ENCODE assay signal across 1 cellular context in the genomic region with DNA sequence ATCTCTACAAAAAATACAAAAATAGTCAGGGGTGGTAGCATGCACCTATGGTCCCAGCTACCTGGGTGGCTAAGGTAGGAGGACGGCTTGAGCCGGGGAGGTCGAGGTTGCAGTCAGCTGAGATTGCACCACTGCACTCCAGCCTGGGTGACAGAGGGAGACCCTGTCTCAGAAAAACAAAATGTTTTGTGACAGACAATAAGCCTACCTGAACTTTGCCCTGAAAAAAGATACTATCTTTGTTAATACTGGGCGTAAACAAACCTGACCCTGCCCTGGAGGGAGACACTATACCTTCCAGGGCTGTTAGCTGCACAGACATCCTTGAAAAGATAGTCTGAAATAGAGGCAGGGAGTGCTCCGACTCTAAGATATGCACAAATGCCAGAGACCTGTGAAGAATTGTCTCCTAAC.
TF ChIP-seq lines count a peak whose summit lies in the region.

No MANE protein-coding gene starts in this region.

TF ChIP-seq in HepG2, 621 proteins besides CTCF, POLR2A, EP300 and RAD21 (continued from another document and continues in another):
- TF ChIP-seq ZNF280D (CRISPR knock-in tag; IDR thresholded peaks at IDR 0.05), result peak; percentile 28; the same call in 1 of the 2 replicates
- TF ChIP-seq ZNF713 (CRISPR knock-in tag; IDR thresholded peaks at IDR 0.05), result no peak
- no peak for TF ChIP-seq ZNF883 (CRISPR knock-in tag; IDR thresholded peaks at IDR 0.05; ENCODE audit: not compliant biosample characterization)
- TF ChIP-seq ATAD3A (CRISPR knock-in tag; IDR thresholded peaks at IDR 0.05), result no peak
- TF ChIP-seq ZNF274 (CRISPR knock-in tag; IDR thresholded peaks at IDR 0.05), result no peak
- TF ChIP-seq ZNF766 (CRISPR knock-in tag; IDR thresholded peaks at IDR 0.05; ENCODE audit: borderline replicate concordance), result no peak
- TF ChIP-seq ZMAT5 (CRISPR knock-in tag; IDR thresholded peaks at IDR 0.05; ENCODE audit: borderline replicate concordance, low read depth), result no peak
- TF ChIP-seq ZFAT (CRISPR knock-in tag; conservative IDR thresholded peaks at IDR 0.05), result no peak
- TF ChIP-seq NONO (IDR thresholded peaks at IDR 0.05), result no peak
- TF ChIP-seq NONO (CRISPR knock-in tag; conservative IDR thresholded peaks at IDR 0.05), result no peak; the same call in 1 of the 2 replicates
- no peak for TF ChIP-seq SSRP1 (CRISPR knock-in tag; IDR thresholded peaks at IDR 0.05)
- TF ChIP-seq, protein P1, sequence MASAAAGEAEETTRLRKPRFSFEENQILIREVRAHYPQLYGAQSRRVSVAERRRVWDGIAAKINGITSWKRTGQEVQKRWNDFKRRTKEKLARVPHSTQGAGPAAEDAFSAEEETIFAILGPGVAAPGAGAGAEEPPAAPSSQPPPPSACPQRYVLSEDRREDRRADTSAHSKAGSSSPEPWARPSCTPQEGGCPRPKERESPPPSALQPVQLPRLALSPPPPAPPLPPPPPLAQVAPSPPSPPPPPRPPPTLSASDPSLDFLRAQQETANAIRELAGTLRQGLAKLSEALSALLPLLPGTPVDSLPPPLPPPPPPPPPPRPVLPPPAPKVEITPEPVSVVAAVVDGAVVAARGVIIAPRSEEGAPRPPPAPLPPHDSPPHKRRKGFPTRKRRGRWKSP (CRISPR knock-in tag; IDR thresholded peaks at IDR 0.05), result no peak
- no peak for TF ChIP-seq NFYB (CRISPR knock-in tag; IDR thresholded peaks at IDR 0.05)
- TF ChIP-seq ZSCAN20 (CRISPR knock-in tag; IDR thresholded peaks at IDR 0.05; ENCODE audit: borderline replicate concordance), result no peak
- no peak for TF ChIP-seq ZNF607 (CRISPR knock-in tag; IDR thresholded peaks at IDR 0.05; ENCODE audit: borderline replicate concordance)
- peak; percentile 87 for TF ChIP-seq ZNF609 (CRISPR knock-in tag; IDR thresholded peaks at IDR 0.05; ENCODE audit: borderline replicate concordance)
- TF ChIP-seq ZBTB14 (CRISPR knock-in tag; IDR thresholded peaks at IDR 0.05), result no peak
- TF ChIP-seq, protein P2, sequence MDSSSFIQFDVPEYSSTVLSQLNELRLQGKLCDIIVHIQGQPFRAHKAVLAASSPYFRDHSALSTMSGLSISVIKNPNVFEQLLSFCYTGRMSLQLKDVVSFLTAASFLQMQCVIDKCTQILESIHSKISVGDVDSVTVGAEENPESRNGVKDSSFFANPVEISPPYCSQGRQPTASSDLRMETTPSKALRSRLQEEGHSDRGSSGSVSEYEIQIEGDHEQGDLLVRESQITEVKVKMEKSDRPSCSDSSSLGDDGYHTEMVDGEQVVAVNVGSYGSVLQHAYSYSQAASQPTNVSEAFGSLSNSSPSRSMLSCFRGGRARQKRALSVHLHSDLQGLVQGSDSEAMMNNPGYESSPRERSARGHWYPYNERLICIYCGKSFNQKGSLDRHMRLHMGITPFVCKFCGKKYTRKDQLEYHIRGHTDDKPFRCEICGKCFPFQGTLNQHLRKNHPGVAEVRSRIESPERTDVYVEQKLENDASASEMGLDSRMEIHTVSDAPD (CRISPR knock-in tag; IDR thresholded peaks at IDR 0.05), result no peak
- TF ChIP-seq SP140L (CRISPR knock-in tag; IDR thresholded peaks at IDR 0.05; ENCODE audit: borderline replicate concordance), result no peak
- TF ChIP-seq ZNF740 (CRISPR knock-in tag; IDR thresholded peaks at IDR 0.05), result no peak
- no peak for TF ChIP-seq XRCC5 (optimal IDR thresholded peaks at IDR 0.05; ENCODE audit: low read length)
- TF ChIP-seq RFX1 (IDR thresholded peaks at IDR 0.05), result no peak
- no peak for TF ChIP-seq ATF6 (CRISPR knock-in tag; conservative IDR thresholded peaks at IDR 0.05)
- TF ChIP-seq TMF1 (CRISPR knock-in tag; IDR thresholded peaks at IDR 0.05; ENCODE audit: low read depth), result 0 out of 2 replicates have a peak, but pooled peaks have one; percentile 43
- TF ChIP-seq HNF4A (CRISPR knock-in tag; IDR thresholded peaks at IDR 0.05), result peak; percentile 91
- TF ChIP-seq IKZF1 (IDR thresholded peaks at IDR 0.05), result no peak
- TF ChIP-seq ZNF362 (CRISPR knock-in tag; IDR thresholded peaks at IDR 0.05; ENCODE audit: borderline replicate concordance), result 0 out of 2 replicates have a peak, but pooled peaks have one; percentile 65
- TF ChIP-seq SOX5 (CRISPR knock-in tag; IDR thresholded peaks at IDR 0.05; ENCODE audit: borderline replicate concordance), result peak; percentile 99
- TF ChIP-seq ZNF781 (CRISPR knock-in tag; IDR thresholded peaks at IDR 0.05; ENCODE audit: borderline replicate concordance, not compliant biosample characterization), result peak; percentile 62
- TF ChIP-seq ZNF570 (CRISPR knock-in tag; IDR thresholded peaks at IDR 0.05; ENCODE audit: borderline replicate concordance), result no peak
- TF ChIP-seq HNF1B (CRISPR knock-in tag; IDR thresholded peaks at IDR 0.05), result no peak
- TF ChIP-seq KDM1A (CRISPR knock-in tag; IDR thresholded peaks at IDR 0.05), result no peak
- TF ChIP-seq TOPORS (CRISPR knock-in tag; IDR thresholded peaks at IDR 0.05), result no peak
- no peak for TF ChIP-seq MED8 (CRISPR knock-in tag; IDR thresholded peaks at IDR 0.05; ENCODE audit: insufficient replicate concordance)
- no peak for TF ChIP-seq SMC3 (IDR thresholded peaks at IDR 0.05; ENCODE audit: low read length)
- TF ChIP-seq ZNF205 (CRISPR knock-in tag; IDR thresholded peaks at IDR 0.05), result no peak
- TF ChIP-seq ATF7-NPFF (CRISPR knock-in tag; IDR thresholded peaks at IDR 0.05; ENCODE audit: low read depth), result no peak
- TF ChIP-seq YY1 (IDR thresholded peaks at IDR 0.05; ENCODE audit: insufficient read depth, insufficient replicate concordance, low read depth, low read length), result no peak
- TF ChIP-seq ZNF121 (CRISPR knock-in tag; IDR thresholded peaks at IDR 0.05), result no peak
- TF ChIP-seq, protein P3, sequence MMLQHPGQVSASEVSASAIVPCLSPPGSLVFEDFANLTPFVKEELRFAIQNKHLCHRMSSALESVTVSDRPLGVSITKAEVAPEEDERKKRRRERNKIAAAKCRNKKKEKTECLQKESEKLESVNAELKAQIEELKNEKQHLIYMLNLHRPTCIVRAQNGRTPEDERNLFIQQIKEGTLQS (CRISPR knock-in tag; IDR thresholded peaks at IDR 0.05), result no peak
- no peak for TF ChIP-seq BRF2 (CRISPR knock-in tag; IDR thresholded peaks at IDR 0.05)
- TF ChIP-seq ZNF546 (CRISPR knock-in tag; conservative IDR thresholded peaks at IDR 0.05), result no peak
- TF ChIP-seq ZNF333 (CRISPR knock-in tag; IDR thresholded peaks at IDR 0.05; ENCODE audit: borderline replicate concordance), result no peak
- no peak for TF ChIP-seq ZBTB8A (CRISPR knock-in tag; IDR thresholded peaks at IDR 0.05; ENCODE audit: borderline replicate concordance, low read depth)
